8 cellular contexts compared by ENCODE assay signal in genomic region chr7:155007947-155008346, GRCh38. TPM values are rescaled to one million over a fixed set of nuclear protein-coding genes. Genes with fewer than 3 reads are reported as not detected.
DNase-seq lines count a peak whose midpoint lies in the region; ATAC-seq and TF ChIP-seq lines count a peak whose summit lies in the region.

No MANE protein-coding gene starts in this region.

- WGBS in esophagus squamous epithelium, 2 donors, result 65 to 86% methylated on average over 7 to 13 of the region's 13 CpGs

- TF ChIP-seq CTCF in GM12875 (IDR thresholded peaks at IDR 0.05; ENCODE audit: borderline replicate concordance, insufficient read depth, low read depth, low read length), result peak; percentile 29; the same call in 1 of the 2 replicates
- peak; percentile 59 for TF ChIP-seq CTCF in chondrocyte (IDR thresholded peaks at IDR 0.05)
- peak; percentile 39 for TF ChIP-seq CTCF in osteocyte (IDR thresholded peaks at IDR 0.05)
- no peak for TF ChIP-seq CTCF in esophagus squamous epithelium (IDR thresholded peaks at IDR 0.05)

- H3K27me3 Mint-ChIP-seq in chondrocyte (ENCODE audit: low read depth) (no peaks in the 10 kb centered on the region), osteocyte (ENCODE audit: unreplicated experiment) (peaks cover 8% of the 10 kb centered on the region)

- no peaks in the 10 kb centered on the region for H3K9me3 Mint-ChIP-seq in chondrocyte (ENCODE audit: low read depth)
- no peaks in the 10 kb centered on the region for H3K9me3 Mint-ChIP-seq in osteocyte (ENCODE audit: unreplicated experiment)

- H3K36me3 ChIP-seq in NT2/D1 (ENCODE audit: insufficient read depth, insufficient read length, low read length), result peaks cover 14% of the 10 kb centered on the region
- H3K36me3 ChIP-seq in esophagus squamous epithelium, result peaks cover 0 to 17% (median 0%) of the 10 kb centered on the region in 3 donors

- no peak for ATAC-seq in HG03280 (IDR thresholded peaks at IDR 0.05; ENCODE audit: unreplicated experiment)
- no peak for ATAC-seq in HG03432 (IDR thresholded peaks at IDR 0.05; ENCODE audit: unreplicated experiment)

- H3K4me1 ChIP-seq in NT2/D1 (ENCODE audit: insufficient read depth, insufficient read length) (no peaks in the 10 kb centered on the region), esophagus squamous epithelium (peaks cover 0 to 14% (median 8%) of the 10 kb centered on the region in 3 donors)

- H3K4me3 Mint-ChIP-seq in chondrocyte (ENCODE audit: unreplicated experiment) (no peak overlapping the region), osteocyte (ENCODE audit: unreplicated experiment) (no peak overlapping the region)

- H3K9me3 ChIP-seq in NT2/D1 (ENCODE audit: insufficient read depth, low read length) (no peaks in the 10 kb centered on the region), esophagus squamous epithelium (no peaks in the 10 kb centered on the region)

- no peaks in the 10 kb centered on the region for H3K27me3 ChIP-seq in NT2/D1 (ENCODE audit: insufficient read depth, insufficient read length)
- H3K27me3 ChIP-seq in esophagus squamous epithelium, result no peaks in the 10 kb centered on the region

- intact Hi-C loops in esophagus squamous epithelium (cut with DNase I), result no loop called here

- no peak for TF ChIP-seq POLR2A in esophagus squamous epithelium (IDR thresholded peaks at IDR 0.05)

- no peak overlapping the region for H3K27ac ChIP-seq in esophagus squamous epithelium

- H3K27ac Mint-ChIP-seq in chondrocyte (ENCODE audit: unreplicated experiment), result no peak overlapping the region
- H3K27ac Mint-ChIP-seq in osteocyte (ENCODE audit: unreplicated experiment), result no peak overlapping the region

- H3K4me3 ChIP-seq in GM12875 (ENCODE audit: low read depth, low read length) (no peak overlapping the region), NT2/D1 (ENCODE audit: insufficient read length, low read depth) (no peak overlapping the region), esophagus squamous epithelium (no peak overlapping the region)

- H3K36me3 Mint-ChIP-seq in chondrocyte (ENCODE audit: low read depth) (no peaks in the 10 kb centered on the region), osteocyte (ENCODE audit: unreplicated experiment) (peaks cover 4% of the 10 kb centered on the region)

- DNase-seq in NT2/D1 (ENCODE audit: low read depth, low spot score) (peak; percentile 25), chondrocyte (ENCODE audit: low spot score) (no peak), osteocyte (ENCODE audit: extremely low spot score, unreplicated experiment) (no peak), esophagus squamous epithelium (lab: John Stamatoyannopoulos, UW) (no peak), SW480 (ENCODE audit: low spot score) (no peak)

- H3K9ac ChIP-seq in NT2/D1 (ENCODE audit: insufficient read length, low read depth), result no peak overlapping the region

- H3K4me1 Mint-ChIP-seq in chondrocyte (ENCODE audit: low read depth) (peaks cover 11% of the 10 kb centered on the region), osteocyte (ENCODE audit: unreplicated experiment) (peaks cover 12% of the 10 kb centered on the region)

RNA-seq across cellular contexts. Expression of gene PAXIP1, which starts 5.0 kb away (rescaled TPM):
- total RNA-seq in chondrocyte, result 8.2 to 11.2 TPM (median 8.9 TPM) in 3 replicates
- 12.5 and 14.2 TPM in 2 replicates for total RNA-seq in osteocyte
- 10 to 100 TPM in 2 of 4 donors, 1 to 10 TPM in 2; 5.8 to 15.4 (median 11.3) TPM for total RNA-seq in esophagus squamous epithelium

Comparison
In these comparisons a context has a peak if more than half of its experiments do, and no peak if none do; other contexts are left out.
1. CTCF ChIP-seq: peak in GM12875 (single experiment), chondrocyte (single experiment) and osteocyte (single experiment); none in esophagus squamous epithelium (0 of 6).